Comparison of ENCODE assay signal across 1 cellular context in genomic region chr11:20097319-20098221, GRCh38.
TF ChIP-seq lines count a peak whose summit lies in the region.

No MANE protein-coding gene starts in this region.

TF ChIP-seq in SK-N-SH, 30 proteins besides CTCF, POLR2A, EP300 and RAD21 (continued from another document):
- TF ChIP-seq, protein P1, sequence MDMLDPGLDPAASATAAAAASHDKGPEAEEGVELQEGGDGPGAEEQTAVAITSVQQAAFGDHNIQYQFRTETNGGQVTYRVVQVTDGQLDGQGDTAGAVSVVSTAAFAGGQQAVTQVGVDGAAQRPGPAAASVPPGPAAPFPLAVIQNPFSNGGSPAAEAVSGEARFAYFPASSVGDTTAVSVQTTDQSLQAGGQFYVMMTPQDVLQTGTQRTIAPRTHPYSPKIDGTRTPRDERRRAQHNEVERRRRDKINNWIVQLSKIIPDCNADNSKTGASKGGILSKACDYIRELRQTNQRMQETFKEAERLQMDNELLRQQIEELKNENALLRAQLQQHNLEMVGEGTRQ (IDR thresholded peaks at IDR 0.05; ENCODE audit: borderline replicate concordance, low read depth, low read length): no peak
- TF ChIP-seq ZBTB33 (IDR thresholded peaks at IDR 0.05; ENCODE audit: borderline replicate concordance, low read depth) (0 out of 2 replicates have a peak, but pooled peaks have one; percentile 62), GATA2 (CRISPR knock-in tag; IDR thresholded peaks at IDR 0.05) (no peak), SMC3 (IDR thresholded peaks at IDR 0.05; ENCODE audit: low read depth, low read length) (no peak), TEAD4 (IDR thresholded peaks at IDR 0.05; ENCODE audit: borderline replicate concordance, insufficient read depth) (peak; percentile 85), SIN3A (IDR thresholded peaks at IDR 0.05; ENCODE audit: borderline replicate concordance, low read depth, low read length) (peak; percentile 76), RXRA (IDR thresholded peaks at IDR 0.05; ENCODE audit: borderline replicate concordance, low read depth) (peak; percentile 73; the same call in 1 of the 2 replicates), YY1 (IDR thresholded peaks at IDR 0.05; ENCODE audit: low read depth) (0 out of 2 replicates have a peak, but pooled peaks have one; percentile 58), CHD2 (IDR thresholded peaks at IDR 0.05; ENCODE audit: low read length, partially characterized antibody) (no peak), JUND (IDR thresholded peaks at IDR 0.05) (peak; percentile 99), FOXM1 (IDR thresholded peaks at IDR 0.05; ENCODE audit: low read depth) (peak; percentile 84; the same call in 1 of the 2 replicates)
